1 cellular context compared by ENCODE assay signal in genomic region chr2:168247341-168248305, GRCh38.
TF ChIP-seq lines count a peak whose summit lies in the region.

STK39 (minus strand) TSS chr2:168247595; CDS start chr2:168247435, 160 bp downstream.

TF ChIP-seq in HepG2, 621 proteins besides CTCF, POLR2A, EP300 and RAD21 (continued from another document and continues in another):
- peak; percentile 35; the same call in 1 of the 2 replicates for TF ChIP-seq AFF4 (CRISPR knock-in tag; IDR thresholded peaks at IDR 0.05)
- TF ChIP-seq NCOR1 (IDR thresholded peaks at IDR 0.05; ENCODE audit: borderline replicate concordance, low read length): 0 out of 2 replicates have a peak, but pooled peaks have one; percentile 33
- TF ChIP-seq POLR2AphosphoS2 (IDR thresholded peaks at IDR 0.05; ENCODE audit: low read depth, low read length): no peak
- TF ChIP-seq RARG (CRISPR knock-in tag; IDR thresholded peaks at IDR 0.05; ENCODE audit: low read depth): no peak
- TF ChIP-seq ZEB1 (IDR thresholded peaks at IDR 0.05; ENCODE audit: insufficient replicate concordance, low read depth): no peak
- TF ChIP-seq RXRA (CRISPR knock-in tag; IDR thresholded peaks at IDR 0.05): peak; percentile 91
- TF ChIP-seq KDM5B (CRISPR knock-in tag; IDR thresholded peaks at IDR 0.05; ENCODE audit: borderline replicate concordance): peak; percentile 65; the same call in 1 of the 2 replicates
- TF ChIP-seq PHF20 (CRISPR knock-in tag; IDR thresholded peaks at IDR 0.05): peak; percentile 44; the same call in 1 of the 2 replicates
- peak; percentile 66 for TF ChIP-seq POLR2G (IDR thresholded peaks at IDR 0.05; ENCODE audit: low read depth, low read length)
- TF ChIP-seq NR2F6 (IDR thresholded peaks at IDR 0.05): peak; percentile 16; the same call in 1 of the 2 replicates
- 0 out of 2 replicates have a peak, but pooled peaks have one; percentile 35 for TF ChIP-seq NR2F6 (CRISPR knock-in tag; IDR thresholded peaks at IDR 0.05)
- TF ChIP-seq ZBTB25 (CRISPR knock-in tag; IDR thresholded peaks at IDR 0.05): peak; percentile 93
- TF ChIP-seq CHD4 (IDR thresholded peaks at IDR 0.05; ENCODE audit: borderline replicate concordance, low read length): no peak
- no peak for TF ChIP-seq MATR3 (CRISPR knock-in tag; IDR thresholded peaks at IDR 0.05)
- TF ChIP-seq ZNF574 (CRISPR knock-in tag; IDR thresholded peaks at IDR 0.05): peak; percentile 20
- TF ChIP-seq, protein P1, sequence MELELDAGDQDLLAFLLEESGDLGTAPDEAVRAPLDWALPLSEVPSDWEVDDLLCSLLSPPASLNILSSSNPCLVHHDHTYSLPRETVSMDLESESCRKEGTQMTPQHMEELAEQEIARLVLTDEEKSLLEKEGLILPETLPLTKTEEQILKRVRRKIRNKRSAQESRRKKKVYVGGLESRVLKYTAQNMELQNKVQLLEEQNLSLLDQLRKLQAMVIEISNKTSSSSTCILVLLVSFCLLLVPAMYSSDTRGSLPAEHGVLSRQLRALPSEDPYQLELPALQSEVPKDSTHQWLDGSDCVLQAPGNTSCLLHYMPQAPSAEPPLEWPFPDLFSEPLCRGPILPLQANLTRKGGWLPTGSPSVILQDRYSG (CRISPR knock-in tag; IDR thresholded peaks at IDR 0.05): no peak
- TF ChIP-seq GATAD2A (CRISPR knock-in tag; IDR thresholded peaks at IDR 0.05): peak; percentile 75; the same call in 1 of the 2 replicates
- TF ChIP-seq ZBTB34 (CRISPR knock-in tag; IDR thresholded peaks at IDR 0.05): no peak
- peak in 1 of 2 experiments; percentile 68; a peak in 2 of 4 replicates for TF ChIP-seq KLF16 (CRISPR knock-in tag; IDR thresholded peaks at IDR 0.05)
- TF ChIP-seq NR2F1 (CRISPR knock-in tag; IDR thresholded peaks at IDR 0.05): no peak
- TF ChIP-seq, protein P2, sequence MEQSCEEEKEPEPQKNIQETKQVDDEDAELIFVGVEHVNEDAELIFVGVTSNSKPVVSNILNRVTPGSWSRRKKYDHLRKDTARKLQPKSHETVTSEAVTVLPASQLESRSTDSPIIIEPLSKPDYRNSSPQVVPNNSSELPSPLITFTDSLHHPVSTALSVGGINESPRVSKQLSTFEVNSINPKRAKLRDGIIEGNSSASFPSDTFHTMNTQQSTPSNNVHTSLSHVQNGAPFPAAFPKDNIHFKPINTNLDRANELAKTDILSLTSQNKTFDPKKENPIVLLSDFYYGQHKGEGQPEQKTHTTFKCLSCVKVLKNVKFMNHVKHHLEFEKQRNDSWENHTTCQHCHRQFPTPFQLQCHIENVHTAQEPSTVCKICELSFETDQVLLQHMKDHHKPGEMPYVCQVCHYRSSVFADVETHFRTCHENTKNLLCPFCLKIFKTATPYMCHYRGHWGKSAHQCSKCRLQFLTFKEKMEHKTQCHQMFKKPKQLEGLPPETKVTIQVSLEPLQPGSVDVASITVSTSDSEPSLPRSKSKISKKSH (CRISPR knock-in tag; IDR thresholded peaks at IDR 0.05; ENCODE audit: borderline replicate concordance): peak; percentile 87; the same call in 1 of the 2 replicates
- TF ChIP-seq NFATC3 (CRISPR knock-in tag; IDR thresholded peaks at IDR 0.05): no peak
- TF ChIP-seq RBFOX2 (IDR thresholded peaks at IDR 0.05; ENCODE audit: low read depth, low read length): peak; percentile 73
- peak; percentile 86 for TF ChIP-seq ZMYM4 (CRISPR knock-in tag; IDR thresholded peaks at IDR 0.05)
- TF ChIP-seq KLF11 (CRISPR knock-in tag; IDR thresholded peaks at IDR 0.05): no peak
- no peak for TF ChIP-seq ZNF644 (CRISPR knock-in tag; IDR thresholded peaks at IDR 0.05; ENCODE audit: low read depth)
- peak; percentile 99 for TF ChIP-seq PATZ1 (CRISPR knock-in tag; IDR thresholded peaks at IDR 0.05)
- TF ChIP-seq SATB2 (CRISPR knock-in tag; IDR thresholded peaks at IDR 0.05): no peak
- TF ChIP-seq, protein P3, sequence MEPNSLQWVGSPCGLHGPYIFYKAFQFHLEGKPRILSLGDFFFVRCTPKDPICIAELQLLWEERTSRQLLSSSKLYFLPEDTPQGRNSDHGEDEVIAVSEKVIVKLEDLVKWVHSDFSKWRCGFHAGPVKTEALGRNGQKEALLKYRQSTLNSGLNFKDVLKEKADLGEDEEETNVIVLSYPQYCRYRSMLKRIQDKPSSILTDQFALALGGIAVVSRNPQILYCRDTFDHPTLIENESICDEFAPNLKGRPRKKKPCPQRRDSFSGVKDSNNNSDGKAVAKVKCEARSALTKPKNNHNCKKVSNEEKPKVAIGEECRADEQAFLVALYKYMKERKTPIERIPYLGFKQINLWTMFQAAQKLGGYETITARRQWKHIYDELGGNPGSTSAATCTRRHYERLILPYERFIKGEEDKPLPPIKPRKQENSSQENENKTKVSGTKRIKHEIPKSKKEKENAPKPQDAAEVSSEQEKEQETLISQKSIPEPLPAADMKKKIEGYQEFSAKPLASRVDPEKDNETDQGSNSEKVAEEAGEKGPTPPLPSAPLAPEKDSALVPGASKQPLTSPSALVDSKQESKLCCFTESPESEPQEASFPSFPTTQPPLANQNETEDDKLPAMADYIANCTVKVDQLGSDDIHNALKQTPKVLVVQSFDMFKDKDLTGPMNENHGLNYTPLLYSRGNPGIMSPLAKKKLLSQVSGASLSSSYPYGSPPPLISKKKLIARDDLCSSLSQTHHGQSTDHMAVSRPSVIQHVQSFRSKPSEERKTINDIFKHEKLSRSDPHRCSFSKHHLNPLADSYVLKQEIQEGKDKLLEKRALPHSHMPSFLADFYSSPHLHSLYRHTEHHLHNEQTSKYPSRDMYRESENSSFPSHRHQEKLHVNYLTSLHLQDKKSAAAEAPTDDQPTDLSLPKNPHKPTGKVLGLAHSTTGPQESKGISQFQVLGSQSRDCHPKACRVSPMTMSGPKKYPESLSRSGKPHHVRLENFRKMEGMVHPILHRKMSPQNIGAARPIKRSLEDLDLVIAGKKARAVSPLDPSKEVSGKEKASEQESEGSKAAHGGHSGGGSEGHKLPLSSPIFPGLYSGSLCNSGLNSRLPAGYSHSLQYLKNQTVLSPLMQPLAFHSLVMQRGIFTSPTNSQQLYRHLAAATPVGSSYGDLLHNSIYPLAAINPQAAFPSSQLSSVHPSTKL (CRISPR knock-in tag; IDR thresholded peaks at IDR 0.05): peak; percentile 75
- no peak for TF ChIP-seq ZNF619 (CRISPR knock-in tag; IDR thresholded peaks at IDR 0.05)
- no peak for TF ChIP-seq AKAP8 (CRISPR knock-in tag; IDR thresholded peaks at IDR 0.05)
- TF ChIP-seq AGO2 (optimal IDR thresholded peaks at IDR 0.05; ENCODE audit: low read depth, low read length): no peak
- peak; percentile 32; the same call in 1 of the 2 replicates for TF ChIP-seq ZNF274 (CRISPR knock-in tag; IDR thresholded peaks at IDR 0.05)
- peak; percentile 77 for TF ChIP-seq KDM3A (CRISPR knock-in tag; IDR thresholded peaks at IDR 0.05; ENCODE audit: low read depth)
- peak; percentile 67; the same call in 1 of the 2 replicates for TF ChIP-seq DMAP1 (CRISPR knock-in tag; IDR thresholded peaks at IDR 0.05)
- no peak for TF ChIP-seq NKX3-1 (CRISPR knock-in tag; IDR thresholded peaks at IDR 0.05)
- TF ChIP-seq AHR (CRISPR knock-in tag; IDR thresholded peaks at IDR 0.05): peak; percentile 29; the same call in 1 of the 2 replicates
- peak; percentile 59; the same call in 1 of the 2 replicates for TF ChIP-seq HINFP (CRISPR knock-in tag; IDR thresholded peaks at IDR 0.05; ENCODE audit: low read depth)
- peak; percentile 77; the same call in 1 of the 2 replicates for TF ChIP-seq RXRB (CRISPR knock-in tag; IDR thresholded peaks at IDR 0.05; ENCODE audit: borderline replicate concordance)
- TF ChIP-seq ZNF558 (CRISPR knock-in tag; IDR thresholded peaks at IDR 0.05; ENCODE audit: borderline replicate concordance): peak; percentile 31; the same call in 1 of the 2 replicates
- TF ChIP-seq ZNF20 (CRISPR knock-in tag; IDR thresholded peaks at IDR 0.05): no peak
- TF ChIP-seq ZNF33B (CRISPR knock-in tag; IDR thresholded peaks at IDR 0.05): no peak
- TF ChIP-seq ATRX (CRISPR knock-in tag; IDR thresholded peaks at IDR 0.05; ENCODE audit: borderline replicate concordance): no peak
- peak; percentile 58; the same call in 1 of the 2 replicates for TF ChIP-seq HOXA5 (CRISPR knock-in tag; IDR thresholded peaks at IDR 0.05)
- 0 out of 2 replicates have a peak, but pooled peaks have one; percentile 58 for TF ChIP-seq POGZ (CRISPR knock-in tag; IDR thresholded peaks at IDR 0.05)
- 0 out of 2 replicates have a peak, but pooled peaks have one; percentile 66 for TF ChIP-seq KDM4B (CRISPR knock-in tag; IDR thresholded peaks at IDR 0.05)
